Comparison of ENCODE assay signal across 17 cellular contexts in genomic region chr11:36116161-36116560, GRCh38.
DNase-seq lines count a peak whose midpoint lies in the region; TF ChIP-seq lines count a peak whose summit lies in the region.
"Had no signal": no experiment of that assay in that cellular context is flagged by ENCODE, and none has a peak within 500 bp of the region (broad histone marks: within the 10 kb centered on the region; RNA-seq: fewer than 3 reads in every experiment).

No MANE protein-coding gene starts in this region.

- no peak overlapping the region for H3K27ac Mint-ChIP-seq in activated T-helper 1 cell treated with anti-CD3 and anti-CD28 coated beads, Interleukin-12 subunit alpha, Interleukin-12 subunit beta, Interleukin-2, Interleukin-4 antibody, amounts not matched to agents 30 ng/mL and 10 ng/mL and 1 ng/mL, durations not matched to agents 14 hours and 24 hours and 36 hours
- H3K27ac Mint-ChIP-seq: CD4-positive, alpha-beta T cell had no signal

- no peak overlapping the region for H3K27ac ChIP-seq in esophagus muscularis mucosa (replicated peaks in 1 of 4)
- H3K27ac ChIP-seq: 22Rv1; BLaER1 treated with 17β-estradiol and CSF1 and Interleukin-3, amounts not matched to agents 10 nM and 100 nM had no signal

- peak; percentile 42 for DNase-seq in DMS 273 (lab: John Stamatoyannopoulos, UW; ENCODE audit: unreplicated experiment)
- DNase-seq in DMS 273 treated with DMSO at 0.1 percent for 48 hours (lab: John Stamatoyannopoulos, UW) = no peak
- peak; percentile 76 for DNase-seq in cerebellar cortex (ENCODE audit: low spot score)
- DNase-seq in fibroblast of pulmonary artery (ENCODE audit: low read depth) = peak; percentile 70
- DNase-seq in pulmonary artery endothelial cell (ENCODE audit: low read depth, low spot score) = peak; percentile 92
- DNase-seq in BE2C = no peak
- DNase-seq in esophagus muscularis mucosa (ENCODE audit: extremely low spot score) = no peak
- DNase-seq in activated T-helper 1 cell treated with anti-CD3 and anti-CD28 coated beads, Interleukin-12 subunit alpha, Interleukin-12 subunit beta, Interleukin-2, Interleukin-4 antibody, amounts not matched to agents 30 ng/mL and 10 ng/mL and 1 ng/mL, durations not matched to agents 14 hours and 24 hours and 36 hours (ENCODE audit: low spot score) = no peak
- DNase-seq: AML-193; Calu3; CD4-positive, alpha-beta T cell; DMS153; DMS79 treated with DMSO at 0.1 percent for 48 hours; EL; GDM1 had no signal

- H3K4me1 ChIP-seq in BE2C (no peaks in the 10 kb centered on the region), esophagus muscularis mucosa (no peaks in the 10 kb centered on the region)
- H3K4me1 ChIP-seq: BLaER1 treated with 17β-estradiol and CSF1 and Interleukin-3, amounts not matched to agents 10 nM and 100 nM had no signal

- intact Hi-C loops in esophagus muscularis mucosa (cut with DNase I) = no loop called here
- intact Hi-C loops in activated T-helper 1 cell treated with anti-CD3 and anti-CD28 coated beads, Interleukin-12 subunit alpha, Interleukin-12 subunit beta, Interleukin-2, Interleukin-4 antibody, amounts not matched to agents 30 ng/mL and 10 ng/mL and 1 ng/mL, durations not matched to agents 14 hours and 24 hours and 36 hours (cut with micrococcal nuclease) = no loop called here

- H3K4me1 Mint-ChIP-seq in activated T-helper 1 cell treated with anti-CD3 and anti-CD28 coated beads, Interleukin-12 subunit alpha, Interleukin-12 subunit beta, Interleukin-2, Interleukin-4 antibody, amounts not matched to agents 30 ng/mL and 10 ng/mL and 1 ng/mL, durations not matched to agents 14 hours and 24 hours and 36 hours (ENCODE audit: low read depth) = no peaks in the 10 kb centered on the region

- H3K4me3 ChIP-seq in fibroblast of pulmonary artery (replicated peaks; ENCODE audit: low read depth, low read length) (no peak overlapping the region), BE2C (ENCODE audit: low read depth, low read length) (no peak overlapping the region), esophagus muscularis mucosa (no peak overlapping the region)
- H3K4me3 ChIP-seq: BLaER1 treated with 17β-estradiol and CSF1 and Interleukin-3, amounts not matched to agents 10 nM and 100 nM had no signal

- peaks cover 2% of the 10 kb centered on the region for H3K27me3 Mint-ChIP-seq in activated T-helper 1 cell treated with anti-CD3 and anti-CD28 coated beads, Interleukin-12 subunit alpha, Interleukin-12 subunit beta, Interleukin-2, Interleukin-4 antibody, amounts not matched to agents 30 ng/mL and 10 ng/mL and 1 ng/mL, durations not matched to agents 14 hours and 24 hours and 36 hours (ENCODE audit: insufficient read depth)

- no peaks in the 10 kb centered on the region for H3K36me3 Mint-ChIP-seq in activated T-helper 1 cell treated with anti-CD3 and anti-CD28 coated beads, Interleukin-12 subunit alpha, Interleukin-12 subunit beta, Interleukin-2, Interleukin-4 antibody, amounts not matched to agents 30 ng/mL and 10 ng/mL and 1 ng/mL, durations not matched to agents 14 hours and 24 hours and 36 hours (ENCODE audit: low read depth)

- TF ChIP-seq CTCF in fibroblast of pulmonary artery (IDR thresholded peaks at IDR 0.05; ENCODE audit: low read length, missing control alignments) (no peak), BE2C (IDR thresholded peaks at IDR 0.05; ENCODE audit: low read depth, low read length) (no peak), esophagus muscularis mucosa (IDR thresholded peaks at IDR 0.05) (no peak)

- H3K4me3 Mint-ChIP-seq in activated T-helper 1 cell treated with anti-CD3 and anti-CD28 coated beads, Interleukin-12 subunit alpha, Interleukin-12 subunit beta, Interleukin-2, Interleukin-4 antibody, amounts not matched to agents 30 ng/mL and 10 ng/mL and 1 ng/mL, durations not matched to agents 14 hours and 24 hours and 36 hours = no peak overlapping the region
- H3K4me3 Mint-ChIP-seq: CD4-positive, alpha-beta T cell had no signal

- 80% methylated on average over 6 of the region's 6 CpGs for WGBS in esophagus muscularis mucosa

- TF ChIP-seq EP300 in esophagus muscularis mucosa (IDR thresholded peaks at IDR 0.05) = no peak

- H3K9me3 Mint-ChIP-seq in activated T-helper 1 cell treated with anti-CD3 and anti-CD28 coated beads, Interleukin-12 subunit alpha, Interleukin-12 subunit beta, Interleukin-2, Interleukin-4 antibody, amounts not matched to agents 30 ng/mL and 10 ng/mL and 1 ng/mL, durations not matched to agents 14 hours and 24 hours and 36 hours = peaks cover 9% of the 10 kb centered on the region

- TF ChIP-seq POLR2A in esophagus muscularis mucosa (IDR thresholded peaks at IDR 0.05; ENCODE audit: low read depth) = no peak

- H3K27me3 ChIP-seq in BE2C = no peaks in the 10 kb centered on the region
- no peaks in the 10 kb centered on the region for H3K27me3 ChIP-seq in esophagus muscularis mucosa
- H3K27me3 ChIP-seq: BLaER1 treated with 17β-estradiol and CSF1 and Interleukin-3, amounts not matched to agents 10 nM and 100 nM had no signal

- H3K9me3 ChIP-seq in BE2C (no peaks in the 10 kb centered on the region), esophagus muscularis mucosa (no peaks in the 10 kb centered on the region)

- H3K36me3 ChIP-seq in BE2C (no peaks in the 10 kb centered on the region), esophagus muscularis mucosa (no peaks in the 10 kb centered on the region)

Comparison
In these comparisons a context has a peak if more than half of its experiments do, and no peak if none do; other contexts are left out.
1. DNase-seq: peak in DMS 273 (single experiment), cerebellar cortex (single experiment), fibroblast of pulmonary artery (single experiment) and pulmonary artery endothelial cell (single experiment); none in DMS 273 treated with DMSO at 0.1 percent for 48 hours (single experiment), BE2C (single experiment), esophagus muscularis mucosa (single experiment) and activated T-helper 1 cell treated with anti-CD3 and anti-CD28 coated beads, Interleukin-12 subunit alpha, Interleukin-12 subunit beta, Interleukin-2, Interleukin-4 antibody, amounts not matched to agents 30 ng/mL and 10 ng/mL and 1 ng/mL, durations not matched to agents 14 hours and 24 hours and 36 hours (single experiment).